ENCODE assay signal across 22 cellular contexts in genomic region chr1:77560741-77561140, GRCh38.
DNase-seq lines count a peak whose midpoint lies in the region; ATAC-seq, FAIRE-seq and TF ChIP-seq lines count a peak whose summit lies in the region.
"Had no signal": no experiment of that assay in that cellular context is flagged by ENCODE, and none has a peak within 500 bp of the region (broad histone marks: within the 10 kb centered on the region; RNA-seq: fewer than 3 reads in every experiment).

No MANE protein-coding gene starts in this region.

- H3K9me3 Mint-ChIP-seq in activated naive CD8-positive, alpha-beta T cell (ENCODE audit: low read depth) = no peaks in the 10 kb centered on the region
- no peaks in the 10 kb centered on the region for H3K9me3 Mint-ChIP-seq in activated naive CD8-positive, alpha-beta T cell treated with anti-CD3 and anti-CD28 coated beads, Interleukin-2, amount 50 U/mL, for 24 hours
- peaks cover 0 to 4% (median 0%) of the 10 kb centered on the region in 3 donors for H3K9me3 Mint-ChIP-seq in T-cell
- no peaks in the 10 kb centered on the region for H3K9me3 Mint-ChIP-seq in stimulated activated naive B cell treated with anti-CD40 and anti-IgM and Interleukin-4, amounts not matched to agents 10 μg/mL and 1 μg/mL and 100 μg/mL, for 72 hours
- H3K9me3 Mint-ChIP-seq: H9, HFFc6 had no signal

- peaks cover 17% of the 10 kb centered on the region for H3K36me3 Mint-ChIP-seq in activated naive CD8-positive, alpha-beta T cell
- peaks cover 17% of the 10 kb centered on the region for H3K36me3 Mint-ChIP-seq in activated naive CD8-positive, alpha-beta T cell treated with anti-CD3 and anti-CD28 coated beads, Interleukin-2, amount 50 U/mL, for 24 hours (ENCODE audit: low read depth)
- peaks cover 30% of the 10 kb centered on the region for H3K36me3 Mint-ChIP-seq in T-cell
- H3K36me3 Mint-ChIP-seq in stimulated activated naive B cell treated with anti-CD40 and anti-IgM and Interleukin-4, amounts not matched to agents 10 μg/mL and 1 μg/mL and 100 μg/mL, for 72 hours = peaks cover 23 to 41% of the 10 kb centered on the region in 2 donors

- CTCF ChIA-PET in T-cell (lab: Charles Lee) = interaction anchor here in 1 of 2 donors (0.8 kb wide), 1 partner anchor 918 kb away, joined by 3 read pairs; no protein-coding TSS in a partner anchor

- no peak for FAIRE-seq in H54 (lab: Jason Lieb, UNC)
- FAIRE-seq: A204.1, HTR-8/SVneo had no signal

- H3K27me3 Mint-ChIP-seq in activated naive CD8-positive, alpha-beta T cell = no peaks in the 10 kb centered on the region
- no peaks in the 10 kb centered on the region for H3K27me3 Mint-ChIP-seq in activated naive CD8-positive, alpha-beta T cell treated with anti-CD3 and anti-CD28 coated beads, Interleukin-2, amount 50 U/mL, for 24 hours
- H3K27me3 Mint-ChIP-seq in T-cell = no peaks in the 10 kb centered on the region
- no peaks in the 10 kb centered on the region for H3K27me3 Mint-ChIP-seq in stimulated activated naive B cell treated with anti-CD40 and anti-IgM and Interleukin-4, amounts not matched to agents 10 μg/mL and 1 μg/mL and 100 μg/mL, for 72 hours

- ATAC-seq in activated naive CD8-positive, alpha-beta T cell treated with anti-CD3 and anti-CD28 coated beads, Interleukin-2, amount 50 U/mL, for 24 hours = no peak
- ATAC-seq in T-cell (replicated peaks in 1 of 4) = no peak
- ATAC-seq in stimulated activated naive B cell treated with anti-CD40 and anti-IgM and Interleukin-4, amounts not matched to agents 10 μg/mL and 1 μg/mL and 100 μg/mL, for 72 hours (replicated peaks) = no peak
- ATAC-seq in GM19463 (IDR thresholded peaks at IDR 0.05; ENCODE audit: unreplicated experiment) = no peak
- no peak for ATAC-seq in GM18511 (IDR thresholded peaks at IDR 0.05; ENCODE audit: unreplicated experiment)

- peaks cover 4% of the 10 kb centered on the region for H3K4me1 Mint-ChIP-seq in activated naive CD8-positive, alpha-beta T cell (ENCODE audit: low read depth)
- H3K4me1 Mint-ChIP-seq in activated naive CD8-positive, alpha-beta T cell treated with anti-CD3 and anti-CD28 coated beads, Interleukin-2, amount 50 U/mL, for 24 hours = no peaks in the 10 kb centered on the region
- peaks cover 5 to 7% (median 7%) of the 10 kb centered on the region in 3 donors for H3K4me1 Mint-ChIP-seq in T-cell
- peaks cover 0 to 1% of the 10 kb centered on the region in 2 donors for H3K4me1 Mint-ChIP-seq in stimulated activated naive B cell treated with anti-CD40 and anti-IgM and Interleukin-4, amounts not matched to agents 10 μg/mL and 1 μg/mL and 100 μg/mL, for 72 hours

- H3K4me3 ChIP-seq in fibroblast of mammary gland (ENCODE audit: control insufficient read depth, low read depth, low read length) = no peak overlapping the region
- H3K4me3 ChIP-seq: Peyer's patch, SJSA1 had no signal

- DNase-seq in activated naive CD8-positive, alpha-beta T cell treated with anti-CD3 and anti-CD28 coated beads, Interleukin-2, amount 50 U/mL, for 24 hours = no peak
- DNase-seq in T-cell = no peak
- peak; percentile 33 for DNase-seq in fibroblast of mammary gland (ENCODE audit: low read depth)
- DNase-seq in stimulated activated naive B cell treated with anti-CD40 and anti-IgM and Interleukin-4, amounts not matched to agents 10 μg/mL and 1 μg/mL and 100 μg/mL, for 72 hours = no peak
- no peak for DNase-seq in H54 (ENCODE audit: insufficient read length, low spot score)
- DNase-seq: EL, H9, HFFc6, IMR-90, MV-4-11, NCI-H1105 treated with DMSO at 0.1 percent for 48 hours, NCI-H2081, NCI-H2171, NCI-H526, Peyer's patch had no signal

- no peak for TF ChIP-seq CTCF in fibroblast of mammary gland (conservative IDR thresholded peaks at IDR 0.05; ENCODE audit: control insufficient read depth, insufficient read depth, low read depth, low read length)

- H3K27ac Mint-ChIP-seq in activated naive CD8-positive, alpha-beta T cell = peak overlapping the region; percentile 64
- H3K27ac Mint-ChIP-seq in activated naive CD8-positive, alpha-beta T cell treated with anti-CD3 and anti-CD28 coated beads, Interleukin-2, amount 50 U/mL, for 24 hours = no peak overlapping the region
- peak overlapping the region; percentile 3 to 68 for H3K27ac Mint-ChIP-seq in T-cell
- H3K27ac Mint-ChIP-seq in stimulated activated naive B cell treated with anti-CD40 and anti-IgM and Interleukin-4, amounts not matched to agents 10 μg/mL and 1 μg/mL and 100 μg/mL, for 72 hours = peak overlapping the region; percentile 7
- H3K27ac Mint-ChIP-seq: CD14-positive monocyte, HFFc6 had no signal

- TF ChIP-seq POLR2A in H54 (IDR thresholded peaks at IDR 0.05; ENCODE audit: low read depth, low read length) = no peak

- POLR2A ChIA-PET in T-cell (lab: Charles Lee) = interaction anchor here in 1 of 2 donors (0.7 kb wide), 2 partner anchors 9 to 18 kb away, joined by 5 to 9 read pairs; no protein-coding TSS in a partner anchor

- H3K4me3 Mint-ChIP-seq in activated naive CD8-positive, alpha-beta T cell = no peak overlapping the region
- H3K4me3 Mint-ChIP-seq in activated naive CD8-positive, alpha-beta T cell treated with anti-CD3 and anti-CD28 coated beads, Interleukin-2, amount 50 U/mL, for 24 hours = no peak overlapping the region
- no peak overlapping the region for H3K4me3 Mint-ChIP-seq in T-cell
- H3K4me3 Mint-ChIP-seq in stimulated activated naive B cell treated with anti-CD40 and anti-IgM and Interleukin-4, amounts not matched to agents 10 μg/mL and 1 μg/mL and 100 μg/mL, for 72 hours = no peak overlapping the region
- H3K4me3 Mint-ChIP-seq: CD14-positive monocyte, H9, HFFc6 had no signal
